In the genomic region with DNA sequence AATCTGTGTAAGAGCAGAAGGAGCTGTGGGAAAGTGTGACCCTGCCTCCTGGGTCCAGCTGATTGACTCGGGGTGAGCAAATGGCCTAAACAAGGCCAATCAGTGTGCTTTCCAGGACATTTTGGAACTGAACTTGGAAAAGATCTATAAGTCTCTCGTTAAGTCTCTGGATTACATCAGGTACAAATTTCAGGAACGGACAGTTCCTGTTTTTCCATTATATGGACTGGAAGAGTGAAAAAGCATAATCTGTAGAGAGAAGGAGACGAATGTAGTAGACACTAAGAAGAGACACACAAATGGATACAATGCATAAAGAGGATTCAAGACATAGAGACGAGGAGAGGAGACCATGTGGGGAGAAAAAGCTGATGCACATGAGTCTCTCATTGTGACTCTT, we compare ENCODE assay signal across 9 cellular contexts.
"Had no signal": no experiment of that assay in that cellular context is flagged by ENCODE, and none has a peak within 500 bp of the region (broad histone marks: within the 10 kb centered on the region; RNA-seq: fewer than 3 reads in every experiment).

No MANE protein-coding gene starts in this region.

- H3K27ac ChIP-seq: GM23248 had no signal

- DNase-seq: GM23248, GOT3, H7, H9, HCEC 1CT, HFFc6 had no signal

- H3K4me1 ChIP-seq: HAP-1 had no signal

- H3K9me3 Mint-ChIP-seq: GM23338, H9, HFFc6 had no signal

- ATAC-seq: GM23338, HCT116 had no signal

- H3K4me1 Mint-ChIP-seq: GM23338, H9 had no signal

- H3K4me3 ChIP-seq: GM23248, GM23338, HAP-1 had no signal

- H3K9me3 ChIP-seq: HAP-1 had no signal

- H3K4me3 Mint-ChIP-seq: GM23338, H9, HFFc6 had no signal
